Comparison of ENCODE assay signal across 8 cellular contexts in genomic region chr16:48499822-48500440, GRCh38.
DNase-seq lines count a peak whose midpoint lies in the region; ATAC-seq and TF ChIP-seq lines count a peak whose summit lies in the region.

No MANE protein-coding gene starts in this region.

- ATAC-seq in effector memory CD8-positive, alpha-beta T cell (replicated peaks), result no peak
- ATAC-seq in stimulated activated naive CD8-positive, alpha-beta T cell treated with anti-CD3 and anti-CD28 coated beads, Interleukin-15, amount 100 ng/mL, for 72 hours, result no peak

- H3K27ac Mint-ChIP-seq in osteocyte (ENCODE audit: unreplicated experiment), result peak overlapping the region; percentile 84
- H3K27ac Mint-ChIP-seq in effector memory CD8-positive, alpha-beta T cell, result no peak overlapping the region
- no peak overlapping the region for H3K27ac Mint-ChIP-seq in activated T-cell treated with anti-CD3 and anti-CD28 coated beads, Interleukin-2, amount 50 U/mL, for 24 hours
- H3K27ac Mint-ChIP-seq in stimulated activated naive CD8-positive, alpha-beta T cell treated with anti-CD3 and anti-CD28 coated beads, Interleukin-15, amount 100 ng/mL, for 72 hours, result no peak overlapping the region

- H3K4me3 Mint-ChIP-seq in osteocyte (ENCODE audit: unreplicated experiment), result peak overlapping the region; percentile 22
- no peak overlapping the region for H3K4me3 Mint-ChIP-seq in effector memory CD8-positive, alpha-beta T cell
- H3K4me3 Mint-ChIP-seq in activated T-cell treated with anti-CD3 and anti-CD28 coated beads, Interleukin-2, amount 50 U/mL, for 24 hours, result no peak overlapping the region
- no peak overlapping the region for H3K4me3 Mint-ChIP-seq in stimulated activated naive CD8-positive, alpha-beta T cell treated with anti-CD3 and anti-CD28 coated beads, Interleukin-15, amount 100 ng/mL, for 72 hours

- TF ChIP-seq CTCF in fibroblast of mammary gland (conservative IDR thresholded peaks at IDR 0.05; ENCODE audit: control insufficient read depth, insufficient read depth, low read depth, low read length) (no peak), osteocyte (IDR thresholded peaks at IDR 0.05) (no peak)

- H3K36me3 Mint-ChIP-seq in osteocyte (ENCODE audit: unreplicated experiment), result no peaks in the 10 kb centered on the region
- no peaks in the 10 kb centered on the region for H3K36me3 Mint-ChIP-seq in effector memory CD8-positive, alpha-beta T cell (ENCODE audit: insufficient read depth)
- no peaks in the 10 kb centered on the region for H3K36me3 Mint-ChIP-seq in activated T-cell treated with anti-CD3 and anti-CD28 coated beads, Interleukin-2, amount 50 U/mL, for 24 hours (ENCODE audit: low read depth)

- H3K4me1 Mint-ChIP-seq in osteocyte (ENCODE audit: unreplicated experiment), result peaks cover 67% of the 10 kb centered on the region
- no peaks in the 10 kb centered on the region for H3K4me1 Mint-ChIP-seq in effector memory CD8-positive, alpha-beta T cell (ENCODE audit: low read depth in 2 of 2)
- H3K4me1 Mint-ChIP-seq in activated T-cell treated with anti-CD3 and anti-CD28 coated beads, Interleukin-2, amount 50 U/mL, for 24 hours (ENCODE audit: low read depth), result no peaks in the 10 kb centered on the region
- no peaks in the 10 kb centered on the region for H3K4me1 Mint-ChIP-seq in stimulated activated naive CD8-positive, alpha-beta T cell treated with anti-CD3 and anti-CD28 coated beads, Interleukin-15, amount 100 ng/mL, for 72 hours

- DNase-seq in Ammon's horn (ENCODE audit: low spot score) (peak; percentile 75), NCI-H82 (lab: John Stamatoyannopoulos, UW) (peak; percentile 31), fibroblast of mammary gland (ENCODE audit: low read depth) (peak; percentile 93), osteocyte (ENCODE audit: extremely low spot score, unreplicated experiment) (no peak)
- DNase-seq in activated naive CD4-positive, alpha-beta T cell (lab: John Stamatoyannopoulos, UW), result no peak
- DNase-seq in effector memory CD8-positive, alpha-beta T cell, result no peak
- DNase-seq in activated T-cell treated with anti-CD3 and anti-CD28 coated beads, Interleukin-2, amount 50 U/mL, for 24 hours, result no peak
- DNase-seq in stimulated activated naive CD8-positive, alpha-beta T cell treated with anti-CD3 and anti-CD28 coated beads, Interleukin-15, amount 100 ng/mL, for 72 hours, result no peak

- peaks cover 8% of the 10 kb centered on the region for H3K9me3 Mint-ChIP-seq in osteocyte (ENCODE audit: unreplicated experiment)
- no peaks in the 10 kb centered on the region for H3K9me3 Mint-ChIP-seq in effector memory CD8-positive, alpha-beta T cell
- H3K9me3 Mint-ChIP-seq in activated T-cell treated with anti-CD3 and anti-CD28 coated beads, Interleukin-2, amount 50 U/mL, for 24 hours, result peaks cover 4% of the 10 kb centered on the region
- peaks cover 6% of the 10 kb centered on the region in 2 donors for H3K9me3 Mint-ChIP-seq in stimulated activated naive CD8-positive, alpha-beta T cell treated with anti-CD3 and anti-CD28 coated beads, Interleukin-15, amount 100 ng/mL, for 72 hours

- no peaks in the 10 kb centered on the region for H3K27me3 Mint-ChIP-seq in osteocyte (ENCODE audit: unreplicated experiment)
- peaks cover 0 to 17% of the 10 kb centered on the region in 2 donors for H3K27me3 Mint-ChIP-seq in effector memory CD8-positive, alpha-beta T cell
- H3K27me3 Mint-ChIP-seq in activated T-cell treated with anti-CD3 and anti-CD28 coated beads, Interleukin-2, amount 50 U/mL, for 24 hours, result no peaks in the 10 kb centered on the region
- H3K27me3 Mint-ChIP-seq in stimulated activated naive CD8-positive, alpha-beta T cell treated with anti-CD3 and anti-CD28 coated beads, Interleukin-15, amount 100 ng/mL, for 72 hours, result no peaks in the 10 kb centered on the region

- H3K4me3 ChIP-seq in fibroblast of mammary gland (ENCODE audit: control insufficient read depth, low read depth, low read length), result no peak overlapping the region

Comparison
In these comparisons a context has a peak if more than half of its experiments do, and no peak if none do; other contexts are left out.
1. DNase-seq: peak in Ammon's horn (single experiment), NCI-H82 (single experiment) and fibroblast of mammary gland (single experiment); none in osteocyte (single experiment), activated naive CD4-positive, alpha-beta T cell (0 of 4), effector memory CD8-positive, alpha-beta T cell (0 of 3), activated T-cell treated with anti-CD3 and anti-CD28 coated beads, Interleukin-2, amount 50 U/mL, for 24 hours (single experiment) and stimulated activated naive CD8-positive, alpha-beta T cell treated with anti-CD3 and anti-CD28 coated beads, Interleukin-15, amount 100 ng/mL, for 72 hours (0 of 2).